8 cellular contexts compared by ENCODE assay signal in the genomic region with DNA sequence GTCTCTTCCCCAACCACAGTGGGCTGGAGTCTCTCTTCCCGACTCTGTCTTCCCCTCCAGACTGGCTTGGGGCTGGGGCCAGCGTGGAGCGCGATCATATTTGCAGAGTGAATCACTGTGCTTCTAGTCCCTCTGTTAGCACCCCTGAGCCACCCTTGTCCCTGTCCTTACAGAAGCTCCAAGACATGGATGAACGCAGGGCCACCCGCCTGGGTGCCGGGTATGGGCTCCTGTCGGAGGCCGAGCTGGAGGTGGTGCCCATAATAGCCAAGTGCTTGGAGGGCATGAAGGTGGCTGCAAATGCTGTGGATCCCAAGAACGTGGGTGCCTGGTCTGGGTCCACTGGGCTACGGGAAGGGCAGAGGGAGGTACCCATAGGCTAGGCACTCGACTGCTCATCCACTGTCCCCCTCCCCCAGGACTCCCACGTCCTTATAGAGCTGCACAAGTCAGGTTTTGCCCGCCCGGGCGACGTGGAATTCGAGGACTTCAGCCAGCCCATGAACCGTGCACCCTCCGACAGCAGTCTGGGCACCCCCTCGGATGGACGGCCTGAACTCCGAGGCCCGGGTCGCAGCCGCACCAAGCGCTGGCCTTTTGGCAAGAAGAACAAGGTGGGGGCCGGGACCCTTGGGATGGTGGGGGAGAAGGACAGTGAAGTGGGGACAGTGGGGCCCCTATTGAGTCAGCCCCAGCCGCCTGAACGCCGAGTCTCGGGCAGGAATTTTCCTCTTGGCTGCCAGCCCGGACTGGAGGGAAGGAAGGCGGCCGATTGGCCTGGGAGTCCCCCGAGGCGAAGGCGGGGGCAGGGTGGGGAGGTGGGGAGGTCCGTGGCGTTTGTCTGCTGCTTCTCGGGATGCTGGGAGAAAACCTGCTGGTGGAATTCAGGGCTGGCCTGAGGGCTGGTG. TPM values are rescaled to one million over a fixed set of nuclear protein-coding genes. Genes with fewer than 3 reads are reported as not detected.
DNase-seq lines count a peak whose midpoint lies in the region; ATAC-seq, FAIRE-seq and TF ChIP-seq lines count a peak whose summit lies in the region.

No MANE protein-coding gene starts in this region.

- H2AK5ac ChIP-seq in IMR-90 (ENCODE audit: low read depth, low read length) = peak overlapping the region; percentile 90

- H3K4me2 ChIP-seq in IMR-90 (ENCODE audit: low read depth, low read length) (peak overlapping the region; percentile 65), endothelial cell of umbilical vein (ENCODE audit: insufficient read depth, low read length) (peak overlapping the region; percentile 5)

- peak overlapping the region; percentile 92 for H2AK9ac ChIP-seq in IMR-90 (replicated peaks; ENCODE audit: low read depth, low read length, poor library complexity)

- H3K9me3 ChIP-seq in A673 (ENCODE audit: low read depth, low read length, poor library complexity, severe bottlenecking) (no peaks in the 10 kb centered on the region), IMR-90 (ENCODE audit: control insufficient read depth, insufficient read depth, low read length) (no peaks in the 10 kb centered on the region), endothelial cell of umbilical vein (replicated peaks; ENCODE audit: control insufficient read depth, insufficient read depth, low read length) (no peaks in the 10 kb centered on the region)

- TF ChIP-seq CTCF in A673 (conservative IDR thresholded peaks at IDR 0.05; ENCODE audit: low read depth, low read length) (no peak), IMR-90 (conservative IDR thresholded peaks at IDR 0.05; ENCODE audit: low read depth, low read length) (no peak), endothelial cell of umbilical vein (IDR thresholded peaks at IDR 0.05; ENCODE audit: extremely low read depth in 1 of 2, insufficient read depth in 1 of 2, low read depth in 1 of 2, low read length in 2 of 2) (no peak)

- H3K27me3 ChIP-seq in A673 (replicated peaks; ENCODE audit: insufficient read depth, low read depth, low read length, poor library complexity) = no peaks in the 10 kb centered on the region
- no peaks in the 10 kb centered on the region for H3K27me3 ChIP-seq in IMR-90 (ENCODE audit: control insufficient read depth, insufficient read depth, low read length)
- no peaks in the 10 kb centered on the region for H3K27me3 ChIP-seq in endothelial cell of umbilical vein (ENCODE audit: control insufficient read depth in 2 of 2, insufficient read depth in 2 of 2, low read length in 2 of 2)

- peak overlapping the region; percentile 78 for H4K91ac ChIP-seq in IMR-90 (ENCODE audit: insufficient read depth, low read depth, low read length)

- no peaks in the 10 kb centered on the region for H3K9me1 ChIP-seq in IMR-90 (ENCODE audit: insufficient read depth, low read length)
- no peaks in the 10 kb centered on the region for H3K9me1 ChIP-seq in endothelial cell of umbilical vein (replicated peaks; ENCODE audit: control insufficient read depth, extremely low read depth, insufficient read depth, low read length)

- no peak for TF ChIP-seq RAD21 in IMR-90 (IDR thresholded peaks at IDR 0.05; ENCODE audit: low read length)

- H4K8ac ChIP-seq in IMR-90 (ENCODE audit: low read depth in 2 of 2, low read length in 2 of 2) = peak overlapping the region; percentile 39 to 82

- peak overlapping the region; percentile 70 for H4K5ac ChIP-seq in IMR-90 (ENCODE audit: low read depth, low read length)

- peak overlapping the region; percentile 70 for H3K56ac ChIP-seq in IMR-90 (ENCODE audit: extremely low read depth, insufficient read depth, low read length)

- CTCF ChIA-PET in A673 (lab: Charles Lee) (interaction anchor here (1.2 kb wide), 1 partner anchor 119 kb away, joined by 4 read pairs; no protein-coding TSS in a partner anchor), IMR-90 (lab: Yijun Ruan, JAX) (no interaction called here), endothelial cell of umbilical vein (lab: Charles Lee) (interaction anchor here (1.4 to 1.5 kb wide), 3 partner anchors 59 to 228 kb away, joined by 4 to 6 read pairs (median 4); no protein-coding TSS in a partner anchor)

- H3K4ac ChIP-seq in IMR-90 (ENCODE audit: low read depth, low read length) = peak overlapping the region; percentile 93

- peak; percentile 75 for ATAC-seq in IMR-90 (ENCODE audit: low read depth)

- H3K27ac ChIP-seq in A673 (ENCODE audit: low read depth, low read length, poor library complexity, severe bottlenecking) (peak overlapping the region; percentile 87), IMR-90 (ENCODE audit: insufficient read depth, low read length) (peak overlapping the region; percentile 85), endothelial cell of umbilical vein (ENCODE audit: insufficient read depth, low read depth, low read length) (peak overlapping the region; percentile 70)

- FAIRE-seq in endothelial cell of umbilical vein (lab: Jason Lieb, UNC) = peak; percentile 91

- TF ChIP-seq POLR2A in IMR-90 (IDR thresholded peaks at IDR 0.05; ENCODE audit: low read depth, low read length) (no peak), endothelial cell of umbilical vein (IDR thresholded peaks at IDR 0.05; ENCODE audit: low read depth, low read length) (no peak)

- peaks cover 72% of the 10 kb centered on the region for H3K36me3 ChIP-seq in A673 (ENCODE audit: insufficient read depth, low read length, poor library complexity, severe bottlenecking)
- H3K36me3 ChIP-seq in IMR-90 (ENCODE audit: control insufficient read depth, insufficient read depth, low read length) = peaks cover 45% of the 10 kb centered on the region
- H3K36me3 ChIP-seq in endothelial cell of umbilical vein (ENCODE audit: control insufficient read depth in 2 of 2, extremely low read depth in 1 of 2, insufficient read depth in 2 of 2, low read length in 2 of 2) = peaks cover 9 to 30% of the 10 kb centered on the region in 2 experiments

- peaks cover 20 to 57% of the 10 kb centered on the region in 2 experiments for H3K79me1 ChIP-seq in IMR-90 (ENCODE audit: low read depth in 1 of 2, low read length in 2 of 2)

- WGBS in IMR-90 (ENCODE audit: extremely low coverage in 2 of 2, insufficient read length in 1 of 2), 2 experiments = 12% methylated on average over 18 of the region's 41 CpGs; no CpG with 5 or more reads in 1 of the 2 experiments

- POLR2A ChIA-PET in A673 (lab: Charles Lee; ENCODE audit: low non-redundant PET) = no interaction called here
- POLR2A ChIA-PET in IMR-90 (lab: Charles Lee; ENCODE audit: unreplicated experiment) = no interaction called here
- POLR2A ChIA-PET in endothelial cell of umbilical vein (lab: Charles Lee) = no interaction called here

- in situ Hi-C loops in IMR-90 (cut with MboI; ENCODE audit: low sequenced_read_pairs) = no loop called here

- peak overlapping the region; percentile 11 for H3K4me3 ChIP-seq in A673 (ENCODE audit: low read depth, low read length, poor library complexity, severe bottlenecking)
- H3K4me3 ChIP-seq in IMR-90 (ENCODE audit: insufficient read depth, low read depth, low read length) = no peak overlapping the region
- H3K4me3 ChIP-seq in endothelial cell of umbilical vein (replicated peaks in 1 of 3; ENCODE audit: insufficient read depth in 1 of 3, low read depth in 1 of 3, low read length in 3 of 3) = no peak overlapping the region

- H2BK15ac ChIP-seq in IMR-90 (ENCODE audit: low read depth, low read length) = peak overlapping the region; percentile 41; the same call in 2 of the 3 replicates

- peak overlapping the region; percentile 89 for H2AFZ ChIP-seq in IMR-90 (replicated peaks; ENCODE audit: low read length, poor library complexity)
- H2AFZ ChIP-seq in endothelial cell of umbilical vein (ENCODE audit: low read depth, low read length) = no peak overlapping the region

- H3K4me1 ChIP-seq in A673 (ENCODE audit: insufficient read depth, low read length, poor library complexity, severe bottlenecking) (peaks cover 29% of the 10 kb centered on the region), IMR-90 (ENCODE audit: control insufficient read depth, insufficient read depth, low read length) (peaks cover 27% of the 10 kb centered on the region), endothelial cell of umbilical vein (ENCODE audit: control insufficient read depth, extremely low read depth, insufficient read depth, low read length) (peaks cover 26% of the 10 kb centered on the region)

- dilution Hi-C loops in IMR-90 (cut with HindIII; ENCODE audit: low sequenced_read_pairs, unreplicated experiment) (no loop called here), endothelial cell of umbilical vein (cut with MboI; ENCODE audit: extremely low pct_ligation_motif_present, low sequenced_read_pairs) (no loop called here)

- H3K9ac ChIP-seq in IMR-90 (ENCODE audit: low read depth, low read length) (peak overlapping the region; percentile 52), endothelial cell of umbilical vein (replicated peaks; ENCODE audit: extremely low read depth, insufficient read depth, low read length) (peak overlapping the region; percentile 17)

- H4K20me1 ChIP-seq in IMR-90 (ENCODE audit: insufficient read depth, low read length) = 0 out of 2 replicates have a peak, but pooled peaks cover 4% of the 10 kb centered on the region
- H4K20me1 ChIP-seq in endothelial cell of umbilical vein (replicated peaks; ENCODE audit: control insufficient read depth, extremely low read depth, insufficient read depth, low read length) = no peaks in the 10 kb centered on the region

- intact Hi-C loops in A673 (cut with micrococcal nuclease; ENCODE audit: unreplicated experiment) = no loop called here
- intact Hi-C loops in IMR-90 (cut with micrococcal nuclease) = loop anchor here (2.0 kb wide), 1 partner anchor 112 kb away; no protein-coding TSS in a partner anchor
- intact Hi-C loops in endothelial cell of umbilical vein (cut with micrococcal nuclease) = loop anchor here (1.0 to 5.0 kb wide), 2 partner anchors 9 to 1832 kb away; no protein-coding TSS in a partner anchor

- peak overlapping the region; percentile 94; the same call in 1 of the 2 replicates for H3K23ac ChIP-seq in IMR-90 (ENCODE audit: low read depth, low read length)

- peaks cover 37% of the 10 kb centered on the region for H3K79me2 ChIP-seq in endothelial cell of umbilical vein (ENCODE audit: control insufficient read depth, insufficient read depth, low read length)

- DNase-seq in A673 (ENCODE audit: low spot score) = peak; percentile 86
- DNase-seq in IMR-90 = peak; percentile 87
- DNase-seq in endothelial cell of umbilical vein (ENCODE audit: low read depth, low spot score) = peak; percentile 78
- peak; percentile 80 for DNase-seq in mucosa of gallbladder (ENCODE audit: low spot score)
- DNase-seq in NCI-H748 treated with DMSO at 0.1 percent for 48 hours (lab: John Stamatoyannopoulos, UW) = no peak
- DNase-seq in activated CD4-positive, alpha-beta T cell treated with anti-CD3 and anti-CD28 coated beads for 48 hours = no peak
- no peak for DNase-seq in NCI-H187 (lab: John Stamatoyannopoulos, UW)
- DNase-seq in NCI-H146 treated with DMSO at 0.1 percent for 48 hours (lab: John Stamatoyannopoulos, UW; ENCODE audit: unreplicated experiment) = no peak

- peak overlapping the region; percentile 74 for H3K18ac ChIP-seq in IMR-90 (ENCODE audit: low read depth, low read length)

- peak overlapping the region; percentile 86 for H2BK20ac ChIP-seq in IMR-90 (ENCODE audit: low read depth, low read length)

- peak overlapping the region; percentile 42 for H3K14ac ChIP-seq in IMR-90 (replicated peaks; ENCODE audit: low read depth, low read length)

- H2BK5ac ChIP-seq in IMR-90 (ENCODE audit: low read depth, low read length, poor library complexity, severe bottlenecking) = peak overlapping the region; percentile 94

- peak overlapping the region; percentile 93 for H2BK120ac ChIP-seq in IMR-90 (ENCODE audit: low read depth, low read length)

- BruUV-seq in A673 (replicated peaks; lab: Mats Ljungman, UMichigan) (no TSS peak), IMR-90 (replicated peaks; lab: Mats Ljungman, UMichigan) (no TSS peak), endothelial cell of umbilical vein (replicated peaks; lab: Mats Ljungman, UMichigan) (no TSS peak)

RNA-seq across cellular contexts. Expression of gene TRIP10, which starts 5.2 kb away (rescaled TPM):
- total RNA-seq in A673 (2021) = 70.2 and 79.2 TPM in 2 replicates
- 32.8 and 39.1 TPM in 2 replicates for total RNA-seq in IMR-90 (2012; rRNA removed)
- 47.0 and 50.7 TPM in 2 replicates for polyA plus RNA-seq in IMR-90 (2012; rRNA removed)
- 36.1 and 37.6 TPM in 2 replicates for polyA plus RNA-seq in IMR-90 (2012; cell fraction: cytosol; rRNA removed)
- polyA plus RNA-seq in IMR-90 (2012; cell fraction: nucleus; rRNA removed; ENCODE audit: low replicate concordance) = 167 and 251 TPM in 2 replicates
- 65.7 and 69.3 TPM in 2 replicates for total RNA-seq in endothelial cell of umbilical vein
- polyA plus RNA-seq in endothelial cell of umbilical vein = 26.3 and 28.4 TPM in 2 replicates
- polyA plus RNA-seq in endothelial cell of umbilical vein (2011; cell fraction: cytosol; rRNA removed) = 36.2 and 40.0 TPM in 2 replicates
- polyA plus RNA-seq in endothelial cell of umbilical vein (2011; cell fraction: nucleus; rRNA removed) = 175 and 176 TPM in 2 replicates
- polyA plus RNA-seq in endothelial cell of umbilical vein (2012) = 80.6 and 95.7 TPM in 2 replicates
- 21.6 and 38.2 TPM in 2 replicates for polyA minus RNA-seq in endothelial cell of umbilical vein
- 22.0 TPM for polyA minus RNA-seq in endothelial cell of umbilical vein (2011; cell fraction: cytosol; rRNA and poly(A)+ RNA removed)
- polyA minus RNA-seq in endothelial cell of umbilical vein (2011; cell fraction: nucleus; rRNA and poly(A)+ RNA removed) = 16.5 and 20.3 TPM in 2 replicates
- 68.9 TPM for total RNA-seq in mucosa of gallbladder

RNA-seq across cellular contexts. Expression of gene GPR108, which starts 7.3 kb away (rescaled TPM):
- total RNA-seq in A673 (2021) (36.4 and 37.4 TPM in 2 replicates), IMR-90 (2012; rRNA removed) (17.5 and 28.0 TPM in 2 replicates), endothelial cell of umbilical vein (52.6 and 68.5 TPM in 2 replicates), mucosa of gallbladder (137 TPM)
- polyA plus RNA-seq in IMR-90 (2012; rRNA removed) (38.9 and 44.2 TPM in 2 replicates), endothelial cell of umbilical vein (76.0 and 80.2 TPM in 2 replicates)
- 31.9 and 52.0 TPM in 2 replicates for polyA plus RNA-seq in IMR-90 (2012; cell fraction: cytosol; rRNA removed)
- 107 and 192 TPM in 2 replicates for polyA plus RNA-seq in IMR-90 (2012; cell fraction: nucleus; rRNA removed; ENCODE audit: low replicate concordance)
- 50.5 and 54.3 TPM in 2 replicates for polyA plus RNA-seq in endothelial cell of umbilical vein (2011; cell fraction: cytosol; rRNA removed)
- polyA plus RNA-seq in endothelial cell of umbilical vein (2011; cell fraction: nucleus; rRNA removed) = 127 and 161 TPM in 2 replicates
- polyA plus RNA-seq in endothelial cell of umbilical vein (2012) = 46.1 and 52.6 TPM in 2 replicates
- 64.8 and 67.1 TPM in 2 replicates for polyA minus RNA-seq in endothelial cell of umbilical vein
- polyA minus RNA-seq in endothelial cell of umbilical vein (2011; cell fraction: cytosol; rRNA and poly(A)+ RNA removed) = 35.6 TPM
- polyA minus RNA-seq in endothelial cell of umbilical vein (2011; cell fraction: nucleus; rRNA and poly(A)+ RNA removed) = 23.1 and 35.2 TPM in 2 replicates

RNA-seq across cellular contexts. Expression of gene SH2D3A, which starts 22.6 kb away (rescaled TPM):
- total RNA-seq in A673 (2021) = 0.95 and 1.7 TPM in 2 replicates
- total RNA-seq in IMR-90 (2012; rRNA removed) = under 0.01 TPM in 1 of 2 replicates, not detected in the other
- 0.09 TPM in 2 replicates for polyA plus RNA-seq in IMR-90 (2012; rRNA removed)
- polyA plus RNA-seq in IMR-90 (2012; cell fraction: cytosol; rRNA removed) = 0.03 TPM in 1 of 2 replicates, not detected in the other
- 0.15 and 0.17 TPM in 2 replicates for polyA plus RNA-seq in IMR-90 (2012; cell fraction: nucleus; rRNA removed; ENCODE audit: low replicate concordance)
- total RNA-seq in endothelial cell of umbilical vein = 0.53 TPM in 1 of 2 replicates, not detected in the other
- 0.04 and 0.06 TPM in 2 replicates for polyA plus RNA-seq in endothelial cell of umbilical vein
- polyA plus RNA-seq in endothelial cell of umbilical vein (2011; cell fraction: cytosol; rRNA removed) = 0.07 and 0.08 TPM in 2 replicates
- 0.40 and 0.45 TPM in 2 replicates for polyA plus RNA-seq in endothelial cell of umbilical vein (2011; cell fraction: nucleus; rRNA removed)
- polyA plus RNA-seq in endothelial cell of umbilical vein (2012) = 0.37 and 0.41 TPM in 2 replicates
- 1.1 TPM in 1 of 2 replicates, not detected in the other for polyA minus RNA-seq in endothelial cell of umbilical vein
- 11.0 TPM for polyA minus RNA-seq in endothelial cell of umbilical vein (2011; cell fraction: cytosol; rRNA and poly(A)+ RNA removed)
- polyA minus RNA-seq in endothelial cell of umbilical vein (2011; cell fraction: nucleus; rRNA and poly(A)+ RNA removed) = not detected in 2 replicates
- 28.2 TPM for total RNA-seq in mucosa of gallbladder

RNA-seq across cellular contexts. Expression of gene C3, which starts 24.2 kb away (rescaled TPM):
- total RNA-seq in A673 (2021) (1.8 TPM in 2 replicates), IMR-90 (2012; rRNA removed) (0.28 TPM in 1 of 2 replicates, not detected in the other), endothelial cell of umbilical vein (not detected in 2 replicates), mucosa of gallbladder (486 TPM)
- polyA plus RNA-seq in IMR-90 (2012; rRNA removed) (0.36 and 0.53 TPM in 2 replicates), endothelial cell of umbilical vein (0.08 and 0.23 TPM in 2 replicates)
- 0.08 and 0.47 TPM in 2 replicates for polyA plus RNA-seq in IMR-90 (2012; cell fraction: cytosol; rRNA removed)
- 0.40 and 0.99 TPM in 2 replicates for polyA plus RNA-seq in IMR-90 (2012; cell fraction: nucleus; rRNA removed; ENCODE audit: low replicate concordance)
- polyA plus RNA-seq in endothelial cell of umbilical vein (2011; cell fraction: cytosol; rRNA removed) = 0.34 TPM in 1 of 2 replicates, not detected in the other
- polyA plus RNA-seq in endothelial cell of umbilical vein (2011; cell fraction: nucleus; rRNA removed) = 0.26 and 0.50 TPM in 2 replicates
- 0.61 and 1.5 TPM in 2 replicates for polyA plus RNA-seq in endothelial cell of umbilical vein (2012)
- 1.3 and 8.9 TPM in 2 replicates for polyA minus RNA-seq in endothelial cell of umbilical vein
- polyA minus RNA-seq in endothelial cell of umbilical vein (2011; cell fraction: cytosol; rRNA and poly(A)+ RNA removed) = 159 TPM
- polyA minus RNA-seq in endothelial cell of umbilical vein (2011; cell fraction: nucleus; rRNA and poly(A)+ RNA removed) = 10.0 and 10.7 TPM in 2 replicates

RNA-seq across cellular contexts. Expression of gene VAV1, which starts 27.9 kb away (rescaled TPM):
- total RNA-seq in A673 (2021) (51.6 and 54.9 TPM in 2 replicates), IMR-90 (2012; rRNA removed) (not detected in 2 replicates), endothelial cell of umbilical vein (not detected in 2 replicates), mucosa of gallbladder (12.7 TPM)
- polyA plus RNA-seq in IMR-90 (2012; rRNA removed) (not detected in 2 replicates), endothelial cell of umbilical vein (not detected in 2 replicates)
- polyA plus RNA-seq in IMR-90 (2012; cell fraction: cytosol; rRNA removed) = not detected in 2 replicates
- not detected in 2 replicates for polyA plus RNA-seq in IMR-90 (2012; cell fraction: nucleus; rRNA removed; ENCODE audit: low replicate concordance)
- polyA plus RNA-seq in endothelial cell of umbilical vein (2011; cell fraction: cytosol; rRNA removed) = not detected in 2 replicates
- polyA plus RNA-seq in endothelial cell of umbilical vein (2011; cell fraction: nucleus; rRNA removed) = not detected in 2 replicates
- polyA plus RNA-seq in endothelial cell of umbilical vein (2012) = not detected in 2 replicates
- 0.23 TPM in 1 of 2 replicates, not detected in the other for polyA minus RNA-seq in endothelial cell of umbilical vein
- polyA minus RNA-seq in endothelial cell of umbilical vein (2011; cell fraction: cytosol; rRNA and poly(A)+ RNA removed) = not detected
- polyA minus RNA-seq in endothelial cell of umbilical vein (2011; cell fraction: nucleus; rRNA and poly(A)+ RNA removed) = not detected in 2 replicates

Comparison
In these comparisons a context has a peak if more than half of its experiments do, and no peak if none do; other contexts are left out.
1. DNase-seq: peak in A673 (single experiment), IMR-90 (single experiment), endothelial cell of umbilical vein (single experiment) and mucosa of gallbladder (single experiment); none in NCI-H748 treated with DMSO at 0.1 percent for 48 hours (single experiment), activated CD4-positive, alpha-beta T cell treated with anti-CD3 and anti-CD28 coated beads for 48 hours (single experiment), NCI-H187 (0 of 2) and NCI-H146 treated with DMSO at 0.1 percent for 48 hours (single experiment).
2. RNA of gene SH2D3A, which starts 22.6 kb away (total RNA-seq): 28.2 TPM in mucosa of gallbladder (single experiment); 0.95 to 1.7 TPM in A673, 0.53 TPM in endothelial cell of umbilical vein and under 0.01 TPM in IMR-90; every median in the first group is over 10 times any median in the second.
3. Peak in every context shown above with its lines, with median percentiles within 50 percentile points of each other: H3K27ac ChIP-seq.